8 cellular contexts compared by ENCODE assay signal in genomic region chr16:30334473-30334985, GRCh38. TPM values are rescaled to one million over a fixed set of nuclear protein-coding genes. Genes with fewer than 3 reads are reported as not detected.
DNase-seq lines count a peak whose midpoint lies in the region; ATAC-seq and TF ChIP-seq lines count a peak whose summit lies in the region.
"Not testable (repeated sequence)": the region's sequence is repeated elsewhere in the genome, so short reads cannot be mapped to it uniquely, and the experiment has no call there.

No MANE protein-coding gene starts in this region.

- peak overlapping the region; percentile 65; the same call in 1 of the 2 replicates for H3K9ac ChIP-seq in HUES64 (ENCODE audit: low read depth, low read length)

- TF ChIP-seq POLR2A in Peyer's patch (IDR thresholded peaks at IDR 0.05), result not testable (repeated sequence)

- DNase-seq in DMS153 (lab: John Stamatoyannopoulos, UW) (peak; percentile 58), Peyer's patch (peak; percentile 78 to 93 (median 88))
- DNase-seq in activated T-cell treated with anti-CD3 and anti-CD28 coated beads, Interleukin-2, amount 50 U/mL, for 1 hour, result peak; percentile 89
- DNase-seq in stimulated activated CD8-positive, alpha-beta memory T cell treated with anti-CD3 and anti-CD28 coated beads, Interleukin-4, amount 100 ng/mL, for 1 hour (ENCODE audit: low read depth in 2 of 2, low spot score in 1 of 2), result peak; percentile 46 to 70

- H3K27ac ChIP-seq in HUES64 (ENCODE audit: low read depth, low read length) (peak overlapping the region; percentile 58; the same call in 1 of the 2 replicates), Peyer's patch (peak overlapping the region; percentile 91 to 99 (median 98))
- not testable (repeated sequence) for H3K27ac ChIP-seq in muscle layer of duodenum (ENCODE audit: low read length)

- not testable (repeated sequence) for H3K27me3 ChIP-seq in HUES64 (ENCODE audit: insufficient read depth, low read length); Peyer's patch; muscle layer of duodenum (ENCODE audit: low read depth, low read length)

- not testable (repeated sequence) for TF ChIP-seq CTCF in Peyer's patch (IDR thresholded peaks at IDR 0.05)

- ATAC-seq in GM21576 (IDR thresholded peaks at IDR 0.05; ENCODE audit: unreplicated experiment) (peak; percentile 91), esophagus mucosa (peak; percentile 97)

- not testable (repeated sequence) for H3K9me3 ChIP-seq in HUES64 (ENCODE audit: insufficient read depth, low read depth, low read length); Peyer's patch; muscle layer of duodenum (ENCODE audit: control insufficient read depth in 1 of 2, low read length in 2 of 2)

- H3K4me3 ChIP-seq in HUES64 (ENCODE audit: low read length), result peak overlapping the region; percentile 87
- peak overlapping the region; percentile 59 to 95 (median 76) for H3K4me3 ChIP-seq in Peyer's patch
- peak overlapping the region; percentile 39 to 57 for H3K4me3 ChIP-seq in muscle layer of duodenum (ENCODE audit: low read depth in 1 of 2, low read length in 2 of 2)

- not testable (repeated sequence) for H3K36me3 ChIP-seq in HUES64 (ENCODE audit: insufficient read depth, low read length); Peyer's patch; muscle layer of duodenum (ENCODE audit: control insufficient read depth in 1 of 2, insufficient read depth in 2 of 2, low read length in 2 of 2)

- 0% methylated on average over 14 of the region's 33 CpGs for WGBS in HUES64

- not testable (repeated sequence) for H3K4me1 ChIP-seq in HUES64 (ENCODE audit: insufficient read depth, low read length); Peyer's patch; muscle layer of duodenum (ENCODE audit: control insufficient read depth in 1 of 2, insufficient read depth in 2 of 2, low read length in 2 of 2)

RNA-seq across cellular contexts. Expression of gene CD2BP2, which starts 20.6 kb away (rescaled TPM):
- 34.4 TPM for polyA plus RNA-seq in HUES64 (2013, experiment 1 of 2)
- 28.2 TPM for polyA plus RNA-seq in HUES64 (2013, experiment 2 of 2)
- total RNA-seq in Peyer's patch, result 10 to 100 TPM; 32.2 to 39.9 (median 35.3) TPM
- 44.3 TPM for total RNA-seq in esophagus mucosa

RNA-seq across cellular contexts. Expression of gene TBC1D10B, which starts 35.8 kb away (rescaled TPM):
- polyA plus RNA-seq in HUES64 (2013, experiment 1 of 2), result 19.3 TPM
- polyA plus RNA-seq in HUES64 (2013, experiment 2 of 2), result 19.7 TPM
- total RNA-seq in Peyer's patch, result 10 to 100 TPM; 37.1 to 58.2 (median 48.9) TPM
- 25.3 TPM for total RNA-seq in esophagus mucosa

RNA-seq across cellular contexts. Expression of gene MYL11, which starts 40.1 kb away (rescaled TPM):
- polyA plus RNA-seq in HUES64 (2013, experiment 1 of 2), result 1.2 TPM
- 3.0 TPM for polyA plus RNA-seq in HUES64 (2013, experiment 2 of 2)
- total RNA-seq in Peyer's patch (not detected), esophagus mucosa (2.2 TPM)

RNA-seq across cellular contexts. Expression of gene SEPTIN1, which starts 47.8 kb away (rescaled TPM):
- 0.65 TPM for polyA plus RNA-seq in HUES64 (2013, experiment 1 of 2)
- 2.0 TPM for polyA plus RNA-seq in HUES64 (2013, experiment 2 of 2)
- 10 to 100 TPM in 2 of 4 donors, 1 to 10 TPM in 2; 7.2 to 65.2 (median 9.8) TPM for total RNA-seq in Peyer's patch
- total RNA-seq in esophagus mucosa, result 2.4 TPM
